In genomic region chr2:217954051-217954450, GRCh38 we compare ENCODE assay signal across 1 cellular context.
TF ChIP-seq lines count a peak whose summit lies in the region.

No MANE protein-coding gene starts in this region.

TF ChIP-seq in HepG2, 621 proteins besides CTCF, POLR2A, EP300 and RAD21:
- TF ChIP-seq CREB1 (IDR thresholded peaks at IDR 0.05) (0 out of 2 replicates have a peak, but pooled peaks have one; percentile 15), CREB1 (CRISPR knock-in tag; IDR thresholded peaks at IDR 0.05) (no peak), PHF5A (CRISPR knock-in tag; IDR thresholded peaks at IDR 0.05; ENCODE audit: low read depth, unreplicated experiment) (no peak)
